27 cellular contexts compared by ENCODE assay signal in the genomic region with DNA sequence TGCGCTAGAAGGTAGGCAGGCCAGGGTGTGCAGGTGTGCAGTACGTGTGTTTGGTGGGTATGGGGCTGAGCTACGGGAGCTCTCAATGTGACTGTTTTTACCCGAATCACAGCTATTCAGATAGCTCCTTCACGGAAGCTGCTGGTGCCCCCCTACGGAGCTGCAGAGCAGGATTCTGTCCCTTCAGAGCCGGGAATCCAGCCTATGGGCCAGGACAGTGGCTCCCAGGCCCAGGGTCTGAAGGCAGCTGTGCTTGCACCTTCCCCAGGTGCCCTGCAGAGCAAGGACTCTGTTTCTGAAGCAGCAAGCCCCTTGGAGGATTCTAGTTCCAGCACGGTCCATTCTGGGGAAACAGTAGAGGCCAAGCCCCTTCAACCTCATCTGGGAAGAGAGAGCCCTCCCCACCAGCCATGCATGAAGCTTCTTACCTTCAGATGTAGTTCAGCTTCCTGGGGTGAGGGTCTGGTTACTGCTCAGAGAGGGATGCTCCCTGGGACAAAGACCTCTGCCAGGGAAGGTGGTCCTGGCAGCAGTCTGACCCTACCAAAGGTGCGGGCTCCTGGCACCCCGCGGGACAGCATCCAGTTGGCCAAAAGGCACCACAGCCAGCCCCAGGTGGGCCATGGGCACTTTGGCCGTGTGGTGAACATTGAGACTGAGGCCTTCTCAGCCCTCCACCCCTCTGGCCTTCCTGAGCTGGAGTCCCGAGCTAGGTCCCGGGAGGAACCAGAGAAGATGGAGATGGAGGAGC. TPM values are rescaled to one million over a fixed set of nuclear protein-coding genes. Genes with fewer than 3 reads are reported as not detected.
A peak's percentile ranks its signal among the peaks of the same experiment; 100 is the strongest.
DNase-seq lines count a peak whose midpoint lies in the region; ATAC-seq, FAIRE-seq and TF ChIP-seq lines count a peak whose summit lies in the region.
"Had no signal": no experiment of that assay in that cellular context is flagged by ENCODE, and none has a peak within 500 bp of the region (broad histone marks: within the 10 kb centered on the region; RNA-seq: fewer than 3 reads in every experiment).

No MANE protein-coding gene starts in this region.

- H3K14ac ChIP-seq in neuronal stem cell (ENCODE audit: low read length) = no peak overlapping the region

- peak; percentile 7 for FAIRE-seq in bronchial epithelial cell (lab: Jason Lieb, UNC)
- FAIRE-seq: A204.1, GM12891, GM19239, H54, HepG2 had no signal

- H3K4ac ChIP-seq in neuronal stem cell (ENCODE audit: low read length) = no peak overlapping the region

- H3K27ac ChIP-seq in neuronal stem cell (replicated peaks; ENCODE audit: low read length) (no peak overlapping the region), substantia nigra (ENCODE audit: low read depth, low read length, poor library complexity, severe bottlenecking) (peak overlapping the region; percentile 49)

- H3K4me3 Mint-ChIP-seq in chondrocyte (ENCODE audit: unreplicated experiment) = no peak overlapping the region
- no peak overlapping the region for H3K4me3 Mint-ChIP-seq in stimulated activated naive B cell treated with anti-CD40 and anti-IgM and Interleukin-4, amounts not matched to agents 10 μg/mL and 1 μg/mL and 100 μg/mL, for 72 hours
- H3K4me3 Mint-ChIP-seq: CD4-positive, CD25-positive, alpha-beta regulatory T cell; CD8-positive, alpha-beta memory T cell; GM23338; HFFc6 had no signal

- peak overlapping the region; percentile 46 for H2AK5ac ChIP-seq in neuronal stem cell (ENCODE audit: low read depth, low read length)

- H3K4me3 ChIP-seq in bronchial epithelial cell (ENCODE audit: low read depth, low read length) (no peak overlapping the region), neuronal stem cell (ENCODE audit: low read length in 2 of 2) (no peak overlapping the region)
- H3K4me3 ChIP-seq: GM23338 had no signal

- H2AFZ ChIP-seq in neuronal stem cell (ENCODE audit: low read length) = no peak overlapping the region
- H2AFZ ChIP-seq: GM23338 had no signal

- H4K8ac ChIP-seq in neuronal stem cell (ENCODE audit: low read depth, low read length) = peak overlapping the region; percentile 65

- no peak for ATAC-seq in GM19397 (IDR thresholded peaks at IDR 0.05; ENCODE audit: unreplicated experiment)
- ATAC-seq in omental fat pad (ENCODE audit: low FRiP score) = no peak
- ATAC-seq in stimulated activated naive B cell treated with anti-CD40 and anti-IgM and Interleukin-4, amounts not matched to agents 10 μg/mL and 1 μg/mL and 100 μg/mL, for 72 hours (replicated peaks) = no peak
- ATAC-seq: GM23338, HepG2 had no signal

- H2BK12ac ChIP-seq in neuronal stem cell (ENCODE audit: low read length) = peak overlapping the region; percentile 81

- H3K27ac Mint-ChIP-seq in chondrocyte (ENCODE audit: unreplicated experiment) = no peak overlapping the region
- no peak overlapping the region for H3K27ac Mint-ChIP-seq in stimulated activated naive B cell treated with anti-CD40 and anti-IgM and Interleukin-4, amounts not matched to agents 10 μg/mL and 1 μg/mL and 100 μg/mL, for 72 hours
- H3K27ac Mint-ChIP-seq: CD4-positive, CD25-positive, alpha-beta regulatory T cell; CD8-positive, alpha-beta memory T cell; GM23338; HFFc6; IgD-negative memory B cell had no signal

- peaks cover 2% of the 10 kb centered on the region for H3K79me1 ChIP-seq in neuronal stem cell (ENCODE audit: low read depth, low read length)

- no peak overlapping the region for H3K9ac ChIP-seq in neuronal stem cell (ENCODE audit: low read depth, low read length, poor library complexity)

- TF ChIP-seq CTCF in bronchial epithelial cell (IDR thresholded peaks at IDR 0.05; ENCODE audit: insufficient read depth, low read length, severe bottlenecking) = no peak
- TF ChIP-seq CTCF in chondrocyte (IDR thresholded peaks at IDR 0.05) = no peak
- no peak for TF ChIP-seq CTCF in omental fat pad (IDR thresholded peaks at IDR 0.05)

- H3K18ac ChIP-seq in neuronal stem cell (ENCODE audit: low read length) = no peak overlapping the region

- WGBS in neuronal stem cell (ENCODE audit: extremely low coverage in 2 of 2, insufficient read length in 2 of 2, insufficient replicate concordance in 1 of 2), 2 donors = no CpG with 5 or more reads among the region's 14 CpGs

- no peak overlapping the region for H2BK120ac ChIP-seq in neuronal stem cell (ENCODE audit: low read depth, low read length)

- no peaks in the 10 kb centered on the region for H3K27me3 ChIP-seq in bronchial epithelial cell (ENCODE audit: control insufficient read depth, insufficient read depth, low read length)
- H3K27me3 ChIP-seq in neuronal stem cell (ENCODE audit: control insufficient read depth in 3 of 3, insufficient read depth in 3 of 3, low read depth in 1 of 3, low read length in 3 of 3) = no peaks in the 10 kb centered on the region
- H3K27me3 ChIP-seq: BE2C had no signal

- H3K27me3 Mint-ChIP-seq in chondrocyte (ENCODE audit: low read depth) = peaks cover 2% of the 10 kb centered on the region
- H3K27me3 Mint-ChIP-seq in stimulated activated naive B cell treated with anti-CD40 and anti-IgM and Interleukin-4, amounts not matched to agents 10 μg/mL and 1 μg/mL and 100 μg/mL, for 72 hours = peaks cover under 1 to 4% of the 10 kb centered on the region in 2 donors
- H3K27me3 Mint-ChIP-seq: IgD-negative memory B cell had no signal

- H4K91ac ChIP-seq in neuronal stem cell (ENCODE audit: low read depth, low read length, poor library complexity) = no peak overlapping the region

- no peaks in the 10 kb centered on the region for H3K9me3 Mint-ChIP-seq in chondrocyte (ENCODE audit: low read depth)
- no peaks in the 10 kb centered on the region for H3K9me3 Mint-ChIP-seq in stimulated activated naive B cell treated with anti-CD40 and anti-IgM and Interleukin-4, amounts not matched to agents 10 μg/mL and 1 μg/mL and 100 μg/mL, for 72 hours
- H3K9me3 Mint-ChIP-seq: CD4-positive, CD25-positive, alpha-beta regulatory T cell; CD8-positive, alpha-beta memory T cell; GM23338; HFFc6; IgD-negative memory B cell had no signal

- H2BK15ac ChIP-seq in neuronal stem cell (ENCODE audit: low read length) = no peak overlapping the region

- H3K9me3 ChIP-seq in neuronal stem cell (replicated peaks in 1 of 2; ENCODE audit: control insufficient read depth in 2 of 2, insufficient read depth in 1 of 2, low read depth in 1 of 2, low read length in 2 of 2) = no peaks in the 10 kb centered on the region
- H3K9me3 ChIP-seq: BE2C had no signal

- DNase-seq in bronchial epithelial cell (ENCODE audit: low read depth) (no peak), chondrocyte (ENCODE audit: low spot score) (peak; percentile 59), neuronal stem cell (ENCODE audit: low spot score) (no peak), substantia nigra (lab: John Stamatoyannopoulos, UW) (no peak), omental fat pad (ENCODE audit: low spot score) (no peak), GM03348 (ENCODE audit: low spot score) (no peak)
- no peak for DNase-seq in stimulated activated naive B cell treated with anti-CD40 and anti-IgM and Interleukin-4, amounts not matched to agents 10 μg/mL and 1 μg/mL and 100 μg/mL, for 72 hours
- DNase-seq: ACHN; BE2C; C1 segment of cervical spinal cord; CD4-positive, CD25-positive, alpha-beta regulatory T cell; CD8-positive, alpha-beta memory T cell; COR-L47; DMS 273 treated with DMSO at 0.1 percent for 48 hours; DMS53; DND-41; EL; HCEC 1CT; HFFc6 had no signal

- H3K4me1 Mint-ChIP-seq in chondrocyte (ENCODE audit: low read depth) = peaks cover under 1% of the 10 kb centered on the region
- peaks cover 3 to 10% of the 10 kb centered on the region in 2 donors for H3K4me1 Mint-ChIP-seq in stimulated activated naive B cell treated with anti-CD40 and anti-IgM and Interleukin-4, amounts not matched to agents 10 μg/mL and 1 μg/mL and 100 μg/mL, for 72 hours
- H3K4me1 Mint-ChIP-seq: CD4-positive, CD25-positive, alpha-beta regulatory T cell; CD8-positive, alpha-beta memory T cell had no signal

- H2BK5ac ChIP-seq in neuronal stem cell (ENCODE audit: low read length) = no peak overlapping the region

- H3K4me2 ChIP-seq in neuronal stem cell (ENCODE audit: insufficient read depth, low read length, poor library complexity, severe bottlenecking) = no peak overlapping the region
- H3K4me2 ChIP-seq: GM23338 had no signal

- H3K23ac ChIP-seq in neuronal stem cell (ENCODE audit: low read depth, low read length, poor library complexity) = no peak overlapping the region

- H3K36me3 ChIP-seq in bronchial epithelial cell (ENCODE audit: control insufficient read depth, insufficient read depth, low read length) = no peaks in the 10 kb centered on the region
- peaks cover 0 to 5% of the 10 kb centered on the region in 2 donors for H3K36me3 ChIP-seq in neuronal stem cell (replicated peaks in 1 of 2; ENCODE audit: control insufficient read depth in 2 of 2, insufficient read depth in 2 of 2, low read length in 2 of 2)
- H3K36me3 ChIP-seq: BE2C had no signal

- H3K36me3 Mint-ChIP-seq in chondrocyte (ENCODE audit: low read depth) = peaks cover 2% of the 10 kb centered on the region
- no peaks in the 10 kb centered on the region for H3K36me3 Mint-ChIP-seq in stimulated activated naive B cell treated with anti-CD40 and anti-IgM and Interleukin-4, amounts not matched to agents 10 μg/mL and 1 μg/mL and 100 μg/mL, for 72 hours
- H3K36me3 Mint-ChIP-seq: CD4-positive, CD25-positive, alpha-beta regulatory T cell; CD8-positive, alpha-beta memory T cell; IgD-negative memory B cell had no signal

- H3K4me1 ChIP-seq in neuronal stem cell (ENCODE audit: control insufficient read depth in 2 of 2, insufficient read depth in 1 of 2, low read depth in 1 of 2, low read length in 2 of 2) = peaks cover 0 to 6% of the 10 kb centered on the region in 2 donors

RNA-seq across cellular contexts. Expression of a gene that starts 29.1 kb away (rescaled TPM):
- total RNA-seq in bronchial epithelial cell (4.4 and 4.7 TPM in 2 replicates), chondrocyte (0.65 to 2.8 TPM (median 1.1 TPM) in 3 replicates), omental fat pad (1 to 10 TPM; 1.7 to 7.5 (median 5.5) TPM)
- polyA plus RNA-seq in neuronal stem cell (2013, experiment 1 of 2) = 7.7 TPM
- 8.2 TPM for polyA plus RNA-seq in neuronal stem cell (2013, experiment 2 of 2)
- polyA plus RNA-seq: CD8-positive, alpha-beta memory T cell; IgD-negative memory B cell had no signal

RNA-seq across cellular contexts. Expression of a gene that starts 37.9 kb away (rescaled TPM):
- 17.9 and 19.1 TPM in 2 replicates for total RNA-seq in bronchial epithelial cell
- 16.3 to 19.0 TPM (median 16.9 TPM) in 3 replicates for total RNA-seq in chondrocyte
- 9.3 TPM for polyA plus RNA-seq in neuronal stem cell (2013, experiment 1 of 2)
- polyA plus RNA-seq in neuronal stem cell (2013, experiment 2 of 2) = 9.9 TPM
- 10 to 100 TPM; 16.0 to 27.7 (median 24.9) TPM for total RNA-seq in omental fat pad

RNA-seq across cellular contexts. Expression of a gene that starts 57.5 kb away (rescaled TPM):
- 113 and 123 TPM in 2 replicates for total RNA-seq in bronchial epithelial cell
- 2.8 to 11.1 TPM (median 10.9 TPM) in 3 replicates for total RNA-seq in chondrocyte
- 49.2 TPM for polyA plus RNA-seq in neuronal stem cell (2013, experiment 1 of 2)
- 50.1 TPM for polyA plus RNA-seq in neuronal stem cell (2013, experiment 2 of 2)
- 10 to 100 TPM in 3 of 4 donors, 1 to 10 TPM in 1; 1.6 to 13.9 (median 11.3) TPM for total RNA-seq in omental fat pad
